In the genomic region with DNA sequence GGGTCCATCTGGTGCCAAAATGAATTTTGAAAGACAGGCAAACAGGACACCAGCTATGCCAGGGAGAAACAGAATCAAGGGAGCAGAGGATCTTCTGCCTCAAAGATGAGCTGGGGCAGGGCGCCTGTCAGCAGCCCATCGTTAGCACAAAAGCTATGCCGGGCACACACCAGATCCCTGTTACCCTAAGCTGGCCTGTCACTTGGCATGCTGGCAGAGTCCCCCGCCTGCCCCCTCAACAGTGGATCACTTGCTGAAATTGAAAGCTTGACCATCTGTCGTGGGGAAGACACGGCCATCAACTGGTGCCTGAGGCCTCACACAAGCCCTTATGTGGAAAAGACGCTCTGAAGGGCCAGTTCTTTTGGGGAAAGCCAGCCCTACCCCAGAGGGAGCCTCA, we compare ENCODE assay signal across 1 cellular context.
TF ChIP-seq lines count a peak whose summit lies in the region.

No MANE protein-coding gene starts in this region.

TF ChIP-seq in GM23338, 12 proteins besides CTCF, POLR2A, EP300 and RAD21 (continued from another document):
- TF ChIP-seq, protein P1, sequence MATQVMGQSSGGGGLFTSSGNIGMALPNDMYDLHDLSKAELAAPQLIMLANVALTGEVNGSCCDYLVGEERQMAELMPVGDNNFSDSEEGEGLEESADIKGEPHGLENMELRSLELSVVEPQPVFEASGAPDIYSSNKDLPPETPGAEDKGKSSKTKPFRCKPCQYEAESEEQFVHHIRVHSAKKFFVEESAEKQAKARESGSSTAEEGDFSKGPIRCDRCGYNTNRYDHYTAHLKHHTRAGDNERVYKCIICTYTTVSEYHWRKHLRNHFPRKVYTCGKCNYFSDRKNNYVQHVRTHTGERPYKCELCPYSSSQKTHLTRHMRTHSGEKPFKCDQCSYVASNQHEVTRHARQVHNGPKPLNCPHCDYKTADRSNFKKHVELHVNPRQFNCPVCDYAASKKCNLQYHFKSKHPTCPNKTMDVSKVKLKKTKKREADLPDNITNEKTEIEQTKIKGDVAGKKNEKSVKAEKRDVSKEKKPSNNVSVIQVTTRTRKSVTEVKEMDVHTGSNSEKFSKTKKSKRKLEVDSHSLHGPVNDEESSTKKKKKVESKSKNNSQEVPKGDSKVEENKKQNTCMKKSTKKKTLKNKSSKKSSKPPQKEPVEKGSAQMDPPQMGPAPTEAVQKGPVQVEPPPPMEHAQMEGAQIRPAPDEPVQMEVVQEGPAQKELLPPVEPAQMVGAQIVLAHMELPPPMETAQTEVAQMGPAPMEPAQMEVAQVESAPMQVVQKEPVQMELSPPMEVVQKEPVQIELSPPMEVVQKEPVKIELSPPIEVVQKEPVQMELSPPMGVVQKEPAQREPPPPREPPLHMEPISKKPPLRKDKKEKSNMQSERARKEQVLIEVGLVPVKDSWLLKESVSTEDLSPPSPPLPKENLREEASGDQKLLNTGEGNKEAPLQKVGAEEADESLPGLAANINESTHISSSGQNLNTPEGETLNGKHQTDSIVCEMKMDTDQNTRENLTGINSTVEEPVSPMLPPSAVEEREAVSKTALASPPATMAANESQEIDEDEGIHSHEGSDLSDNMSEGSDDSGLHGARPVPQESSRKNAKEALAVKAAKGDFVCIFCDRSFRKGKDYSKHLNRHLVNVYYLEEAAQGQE (IDR thresholded peaks at IDR 0.05; ENCODE audit: unreplicated experiment), result no peak
- no peak for TF ChIP-seq STAT1 (IDR thresholded peaks at IDR 0.05; ENCODE audit: unreplicated experiment)
- TF ChIP-seq, protein P2, sequence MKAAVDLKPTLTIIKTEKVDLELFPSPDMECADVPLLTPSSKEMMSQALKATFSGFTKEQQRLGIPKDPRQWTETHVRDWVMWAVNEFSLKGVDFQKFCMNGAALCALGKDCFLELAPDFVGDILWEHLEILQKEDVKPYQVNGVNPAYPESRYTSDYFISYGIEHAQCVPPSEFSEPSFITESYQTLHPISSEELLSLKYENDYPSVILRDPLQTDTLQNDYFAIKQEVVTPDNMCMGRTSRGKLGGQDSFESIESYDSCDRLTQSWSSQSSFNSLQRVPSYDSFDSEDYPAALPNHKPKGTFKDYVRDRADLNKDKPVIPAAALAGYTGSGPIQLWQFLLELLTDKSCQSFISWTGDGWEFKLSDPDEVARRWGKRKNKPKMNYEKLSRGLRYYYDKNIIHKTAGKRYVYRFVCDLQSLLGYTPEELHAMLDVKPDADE (IDR thresholded peaks at IDR 0.05), result no peak
- TF ChIP-seq, protein P3, sequence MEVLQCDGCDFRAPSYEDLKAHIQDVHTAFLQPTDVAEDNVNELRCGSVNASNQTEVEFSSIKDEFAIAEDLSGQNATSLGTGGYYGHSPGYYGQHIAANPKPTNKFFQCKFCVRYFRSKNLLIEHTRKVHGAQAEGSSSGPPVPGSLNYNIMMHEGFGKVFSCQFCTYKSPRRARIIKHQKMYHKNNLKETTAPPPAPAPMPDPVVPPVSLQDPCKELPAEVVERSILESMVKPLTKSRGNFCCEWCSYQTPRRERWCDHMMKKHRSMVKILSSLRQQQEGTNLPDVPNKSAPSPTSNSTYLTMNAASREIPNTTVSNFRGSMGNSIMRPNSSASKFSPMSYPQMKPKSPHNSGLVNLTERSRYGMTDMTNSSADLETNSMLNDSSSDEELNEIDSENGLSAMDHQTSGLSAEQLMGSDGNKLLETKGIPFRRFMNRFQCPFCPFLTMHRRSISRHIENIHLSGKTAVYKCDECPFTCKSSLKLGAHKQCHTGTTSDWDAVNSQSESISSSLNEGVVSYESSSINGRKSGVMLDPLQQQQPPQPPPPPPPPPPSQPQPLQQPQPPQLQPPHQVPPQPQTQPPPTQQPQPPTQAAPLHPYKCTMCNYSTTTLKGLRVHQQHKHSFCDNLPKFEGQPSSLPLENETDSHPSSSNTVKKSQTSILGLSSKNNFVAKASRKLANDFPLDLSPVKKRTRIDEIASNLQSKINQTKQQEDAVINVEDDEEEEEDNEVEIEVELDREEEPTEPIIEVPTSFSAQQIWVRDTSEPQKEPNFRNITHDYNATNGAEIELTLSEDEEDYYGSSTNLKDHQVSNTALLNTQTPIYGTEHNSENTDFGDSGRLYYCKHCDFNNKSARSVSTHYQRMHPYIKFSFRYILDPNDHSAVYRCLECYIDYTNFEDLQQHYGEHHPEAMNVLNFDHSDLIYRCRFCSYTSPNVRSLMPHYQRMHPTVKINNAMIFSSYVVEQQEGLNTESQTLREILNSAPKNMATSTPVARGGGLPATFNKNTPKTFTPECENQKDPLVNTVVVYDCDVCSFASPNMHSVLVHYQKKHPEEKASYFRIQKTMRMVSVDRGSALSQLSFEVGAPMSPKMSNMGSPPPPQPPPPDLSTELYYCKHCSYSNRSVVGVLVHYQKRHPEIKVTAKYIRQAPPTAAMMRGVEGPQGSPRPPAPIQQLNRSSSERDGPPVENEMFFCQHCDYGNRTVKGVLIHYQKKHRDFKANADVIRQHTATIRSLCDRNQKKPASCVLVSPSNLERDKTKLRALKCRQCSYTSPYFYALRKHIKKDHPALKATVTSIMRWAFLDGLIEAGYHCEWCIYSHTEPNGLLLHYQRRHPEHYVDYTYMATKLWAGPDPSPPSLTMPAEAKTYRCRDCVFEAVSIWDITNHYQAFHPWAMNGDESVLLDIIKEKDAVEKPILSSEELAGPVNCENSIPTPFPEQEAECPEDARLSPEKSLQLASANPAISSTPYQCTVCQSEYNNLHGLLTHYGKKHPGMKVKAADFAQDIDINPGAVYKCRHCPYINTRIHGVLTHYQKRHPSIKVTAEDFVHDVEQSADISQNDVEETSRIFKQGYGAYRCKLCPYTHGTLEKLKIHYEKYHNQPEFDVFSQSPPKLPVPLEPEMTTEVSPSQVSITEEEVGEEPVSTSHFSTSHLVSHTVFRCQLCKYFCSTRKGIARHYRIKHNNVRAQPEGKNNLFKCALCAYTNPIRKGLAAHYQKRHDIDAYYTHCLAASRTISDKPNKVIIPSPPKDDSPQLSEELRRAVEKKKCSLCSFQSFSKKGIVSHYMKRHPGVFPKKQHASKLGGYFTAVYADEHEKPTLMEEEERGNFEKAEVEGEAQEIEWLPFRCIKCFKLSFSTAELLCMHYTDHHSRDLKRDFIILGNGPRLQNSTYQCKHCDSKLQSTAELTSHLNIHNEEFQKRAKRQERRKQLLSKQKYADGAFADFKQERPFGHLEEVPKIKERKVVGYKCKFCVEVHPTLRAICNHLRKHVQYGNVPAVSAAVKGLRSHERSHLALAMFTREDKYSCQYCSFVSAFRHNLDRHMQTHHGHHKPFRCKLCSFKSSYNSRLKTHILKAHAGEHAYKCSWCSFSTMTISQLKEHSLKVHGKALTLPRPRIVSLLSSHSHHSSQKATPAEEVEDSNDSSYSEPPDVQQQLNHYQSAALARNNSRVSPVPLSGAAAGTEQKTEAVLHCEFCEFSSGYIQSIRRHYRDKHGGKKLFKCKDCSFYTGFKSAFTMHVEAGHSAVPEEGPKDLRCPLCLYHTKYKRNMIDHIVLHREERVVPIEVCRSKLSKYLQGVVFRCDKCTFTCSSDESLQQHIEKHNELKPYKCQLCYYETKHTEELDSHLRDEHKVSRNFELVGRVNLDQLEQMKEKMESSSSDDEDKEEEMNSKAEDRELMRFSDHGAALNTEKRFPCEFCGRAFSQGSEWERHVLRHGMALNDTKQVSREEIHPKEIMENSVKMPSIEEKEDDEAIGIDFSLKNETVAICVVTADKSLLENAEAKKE (CRISPR knock-in tag; IDR thresholded peaks at IDR 0.05), result no peak
